Comparison of ENCODE assay signal across 9 cellular contexts in genomic region chr10:101217450-101218281, GRCh38. TPM values are rescaled to one million over a fixed set of nuclear protein-coding genes. Genes with fewer than 3 reads are reported as not detected.
DNase-seq lines count a peak whose midpoint lies in the region; ATAC-seq, FAIRE-seq and TF ChIP-seq lines count a peak whose summit lies in the region.
"Had no signal": no experiment of that assay in that cellular context is flagged by ENCODE, and none has a peak within 500 bp of the region (broad histone marks: within the 10 kb centered on the region; RNA-seq: fewer than 3 reads in every experiment).

No MANE protein-coding gene starts in this region.

- H3K27ac Mint-ChIP-seq in CD14-positive monocyte: no peak overlapping the region
- H3K27ac Mint-ChIP-seq in HFFc6: no peak overlapping the region
- H3K27ac Mint-ChIP-seq in activated naive CD8-positive, alpha-beta T cell treated with anti-CD3 and anti-CD28 coated beads, Interleukin-2, amount 10 ng/mL, durations not matched to agents 7 days and 5 days: no peak overlapping the region

- BruUV-seq in HepG2 (replicated peaks; lab: Mats Ljungman, UMichigan): no TSS peak

- H3K9me3 ChIP-seq in HepG2 (ENCODE audit: low read length): no peaks in the 10 kb centered on the region

- no peak for DNase-seq in CD14-positive monocyte (ENCODE audit: low spot score)
- DNase-seq in HFFc6: no peak
- peak; percentile 47 for DNase-seq in activated naive CD8-positive, alpha-beta T cell treated with anti-CD3 and anti-CD28 coated beads, Interleukin-2, amount 10 ng/mL, durations not matched to agents 7 days and 5 days
- peak; percentile 35 for DNase-seq in HepG2 (ENCODE audit: low spot score)
- no peak for DNase-seq in NAMALWA (ENCODE audit: low spot score)
- no peak for DNase-seq in ureter (ENCODE audit: low spot score)

- H4K20me1 ChIP-seq in HepG2 (ENCODE audit: insufficient read depth, low read length): no peaks in the 10 kb centered on the region

- no peak for TF ChIP-seq RAD21 in HepG2 (CRISPR knock-in tag; IDR thresholded peaks at IDR 0.05)

- no peak for TF ChIP-seq CTCF in CD14-positive monocyte (IDR thresholded peaks at IDR 0.05)
- peak; percentile 57 for TF ChIP-seq CTCF in HFFc6 (IDR thresholded peaks at IDR 0.05)
- peak; percentile 83 for TF ChIP-seq CTCF in HepG2 (CRISPR knock-in tag; IDR thresholded peaks at IDR 0.05)

- TF ChIP-seq EP300 in HepG2 (IDR thresholded peaks at IDR 0.05; ENCODE audit: low read depth in 2 of 2, low read length in 2 of 2) (no peak), HepG2 (CRISPR knock-in tag; IDR thresholded peaks at IDR 0.05; ENCODE audit: borderline replicate concordance) (no peak)

- H3K79me2 ChIP-seq in HepG2 (ENCODE audit: insufficient read depth, low read length): no peaks in the 10 kb centered on the region

- CTCF ChIA-PET in HepG2 (lab: Yijun Ruan, JAX; ENCODE audit: low intra/inter-chr PET ratio, low total read pairs): no interaction called here

- TF ChIP-seq POLR2A in HepG2 (IDR thresholded peaks at IDR 0.05; ENCODE audit: insufficient read depth in 1 of 2, low read depth in 2 of 2, low read length in 2 of 2): no peak

- H3K27ac ChIP-seq in HepG2 (ENCODE audit: extremely low read length, insufficient read depth, low read length): no peak overlapping the region

- intact Hi-C loops in CD14-positive monocyte (cut with micrococcal nuclease): loop anchor here (10.0 kb wide), 2 partner anchors 227 to 557 kb away; partner anchors contain the start of gene FGF8 (in 1 of the 2)
- intact Hi-C loops in HepG2 (cut with micrococcal nuclease; ENCODE audit: unreplicated experiment): no loop called here

- FAIRE-seq in HepG2 (lab: Jason Lieb, UNC): no peak

- H3K4me1 ChIP-seq in HepG2 (ENCODE audit: insufficient read depth, low read length): peaks cover 36% of the 10 kb centered on the region

- peak overlapping the region in 1 of 3 experiments; percentile 48; a peak in 1 of 6 replicates for H3K4me3 ChIP-seq in HepG2 (replicated peaks in 1 of 3; ENCODE audit: insufficient read depth in 1 of 3, low read depth in 2 of 3, low read length in 3 of 3)

- POLR2A ChIA-PET in activated naive CD8-positive, alpha-beta T cell treated with anti-CD3 and anti-CD28 coated beads, Interleukin-2, amount 10 ng/mL, durations not matched to agents 7 days and 5 days (lab: Charles Lee): no interaction called here
- POLR2A ChIA-PET in HepG2 (lab: Yijun Ruan, JAX): no interaction called here

- WGBS in HepG2 (ENCODE audit: low lambda C conversion rate): 24% methylated on average over 30 of the region's 68 CpGs

- no peak for ATAC-seq in activated naive CD8-positive, alpha-beta T cell treated with anti-CD3 and anti-CD28 coated beads, Interleukin-2, amount 10 ng/mL, durations not matched to agents 7 days and 5 days (ENCODE audit: low read depth)
- ATAC-seq in HepG2 (peak; percentile 77), GM19395 (IDR thresholded peaks at IDR 0.05; ENCODE audit: unreplicated experiment) (no peak), HG03442 (IDR thresholded peaks at IDR 0.05; ENCODE audit: unreplicated experiment) (no peak)

- H2AFZ ChIP-seq in HepG2 (ENCODE audit: low read length): no peak overlapping the region

- in situ Hi-C loops in HepG2 (cut with HindIII; ENCODE audit: extremely low pct_ligation_motif_present, low pct_unique_long_range_greater_than_20kb): no loop called here

- H3K9ac ChIP-seq in HepG2 (ENCODE audit: insufficient read depth, low read depth, low read length): no peak overlapping the region

- peaks cover 97 to 100% (median 99%) of the 10 kb centered on the region in 3 donors for H3K27me3 Mint-ChIP-seq in CD14-positive monocyte (ENCODE audit: low read depth in 3 of 3)
- H3K27me3 Mint-ChIP-seq in HFFc6 (ENCODE audit: insufficient read depth): peaks cover 68% of the 10 kb centered on the region
- peaks cover 83% of the 10 kb centered on the region for H3K27me3 Mint-ChIP-seq in activated naive CD8-positive, alpha-beta T cell treated with anti-CD3 and anti-CD28 coated beads, Interleukin-2, amount 10 ng/mL, durations not matched to agents 7 days and 5 days

- peaks cover 28% of the 10 kb centered on the region for H3K4me1 Mint-ChIP-seq in CD14-positive monocyte
- peaks cover 22% of the 10 kb centered on the region for H3K4me1 Mint-ChIP-seq in HFFc6 (ENCODE audit: low read depth)
- peaks cover 19% of the 10 kb centered on the region for H3K4me1 Mint-ChIP-seq in activated naive CD8-positive, alpha-beta T cell treated with anti-CD3 and anti-CD28 coated beads, Interleukin-2, amount 10 ng/mL, durations not matched to agents 7 days and 5 days

- H3K4me2 ChIP-seq in HepG2 (ENCODE audit: low read depth, low read length): peak overlapping the region; percentile 54

- H3K36me3 ChIP-seq in HepG2 (replicated peaks in 1 of 2; ENCODE audit: control insufficient read depth in 1 of 2, insufficient read depth in 2 of 2, low read length in 2 of 2): no peaks in the 10 kb centered on the region

- H3K4me3 Mint-ChIP-seq in CD14-positive monocyte: peak overlapping the region; percentile 20 to 76
- no peak overlapping the region for H3K4me3 Mint-ChIP-seq in HFFc6
- no peak overlapping the region for H3K4me3 Mint-ChIP-seq in activated naive CD8-positive, alpha-beta T cell treated with anti-CD3 and anti-CD28 coated beads, Interleukin-2, amount 10 ng/mL, durations not matched to agents 7 days and 5 days

- peaks cover 0 to 21% (median 10%) of the 10 kb centered on the region in 7 donors for H3K9me3 Mint-ChIP-seq in CD14-positive monocyte
- no peaks in the 10 kb centered on the region for H3K9me3 Mint-ChIP-seq in HFFc6
- H3K9me3 Mint-ChIP-seq in activated naive CD8-positive, alpha-beta T cell treated with anti-CD3 and anti-CD28 coated beads, Interleukin-2, amount 10 ng/mL, durations not matched to agents 7 days and 5 days: no peaks in the 10 kb centered on the region

- peaks cover 20 to 85% of the 10 kb centered on the region in 2 experiments; a peak in 4 of 5 replicates for H3K27me3 ChIP-seq in HepG2 (ENCODE audit: control insufficient read depth in 1 of 2, insufficient read depth in 2 of 2, low read length in 2 of 2)

- peaks cover 7 to 8% of the 10 kb centered on the region in 2 donors for H3K36me3 Mint-ChIP-seq in CD14-positive monocyte
- peaks cover 4% of the 10 kb centered on the region; the same call in 1 of the 2 replicates for H3K36me3 Mint-ChIP-seq in HFFc6 (ENCODE audit: low read depth)
- H3K36me3 Mint-ChIP-seq in activated naive CD8-positive, alpha-beta T cell treated with anti-CD3 and anti-CD28 coated beads, Interleukin-2, amount 10 ng/mL, durations not matched to agents 7 days and 5 days: no peaks in the 10 kb centered on the region

TF ChIP-seq in HepG2, 621 proteins besides CTCF, POLR2A, EP300 and RAD21 (continues in another document):
- peak; percentile 64; the same call in 1 of the 2 replicates for TF ChIP-seq ZNF777 (CRISPR knock-in tag; IDR thresholded peaks at IDR 0.05)
- TF ChIP-seq ZNF879 (CRISPR knock-in tag; IDR thresholded peaks at IDR 0.05): no peak

RNA-seq across cellular contexts. Expression of gene LBX1, which starts 11.6 kb away (rescaled TPM):
- polyA plus RNA-seq in CD14-positive monocyte: not detected
- total RNA-seq in HFFc6 (2021; fragmentation: NEBNext Ultra II Directional; extraction: Animal tissue kit (Norgen Biotek cat#: 25700)): not detected
- total RNA-seq in activated naive CD8-positive, alpha-beta T cell treated with anti-CD3 and anti-CD28 coated beads, Interleukin-2, amount 10 ng/mL, durations not matched to agents 7 days and 5 days: not detected
- total RNA-seq in HepG2 (2016; rRNA removed; fragmentation: Illumina TruSeq; extraction: Trizol): not detected in 2 replicates
- not detected in 2 replicates for total RNA-seq in HepG2 (2016; cell fraction: cytosol; rRNA removed; fragmentation: Illumina TruSeq; extraction: Trizol; ENCODE audit: low read depth)
- not detected in 2 replicates for total RNA-seq in HepG2 (2016; cell fraction: insoluble cytoplasmic fraction; rRNA removed; fragmentation: Illumina TruSeq; extraction: Trizol)
- total RNA-seq in HepG2 (2016; cell fraction: membrane; rRNA removed; fragmentation: Illumina TruSeq; extraction: Trizol): not detected in 2 replicates
- not detected in 2 replicates for total RNA-seq in HepG2 (2016; cell fraction: nucleus; rRNA removed; fragmentation: Illumina TruSeq; extraction: Trizol)
- polyA plus RNA-seq in HepG2 (2011; rRNA removed): not detected in 2 replicates
- polyA plus RNA-seq in HepG2 (2011; cell fraction: cytosol; rRNA removed): not detected in 2 replicates
- not detected in 2 replicates for polyA plus RNA-seq in HepG2 (2011; cell fraction: nucleus; rRNA removed)
- polyA plus RNA-seq in HepG2 (2012): not detected in 2 replicates
- not detected in 2 replicates for polyA plus RNA-seq in HepG2 (2016; cell fraction: cytosol; fragmentation: Illumina TruSeq; extraction: Trizol; ENCODE audit: low read depth)
- not detected in 2 replicates for polyA plus RNA-seq in HepG2 (2016; cell fraction: insoluble cytoplasmic fraction; fragmentation: Illumina TruSeq; extraction: Trizol; ENCODE audit: low read depth)
- not detected in 2 replicates for polyA plus RNA-seq in HepG2 (2016; cell fraction: membrane; fragmentation: Illumina TruSeq; extraction: Trizol; ENCODE audit: low read depth)
- not detected in 2 replicates for polyA plus RNA-seq in HepG2 (2016; cell fraction: nucleus; fragmentation: Illumina TruSeq; extraction: Trizol; ENCODE audit: insufficient read depth, low read depth)
- not detected in 2 replicates for polyA minus RNA-seq in HepG2 (2011; rRNA and poly(A)+ RNA removed; ENCODE audit: low replicate concordance)
- polyA minus RNA-seq in HepG2 (2011; cell fraction: cytosol; rRNA and poly(A)+ RNA removed): not detected in 2 replicates
- polyA minus RNA-seq in HepG2 (2011; cell fraction: nucleus; rRNA and poly(A)+ RNA removed): not detected in 2 replicates
- total RNA-seq in ureter: not detected
- total RNA-seq: H4 had no signal

Comparison
In these comparisons a context has a peak if more than half of its experiments do, and no peak if none do; other contexts are left out.
1. DNase-seq: peak in activated naive CD8-positive, alpha-beta T cell treated with anti-CD3 and anti-CD28 coated beads, Interleukin-2, amount 10 ng/mL, durations not matched to agents 7 days and 5 days (single experiment) and HepG2 (single experiment); none in CD14-positive monocyte (single experiment), HFFc6 (single experiment), NAMALWA (single experiment) and ureter (single experiment).
2. H3K4me3 Mint-ChIP-seq: peak in CD14-positive monocyte (2 of 2); none in HFFc6 (single experiment) and activated naive CD8-positive, alpha-beta T cell treated with anti-CD3 and anti-CD28 coated beads, Interleukin-2, amount 10 ng/mL, durations not matched to agents 7 days and 5 days (single experiment).